ENCODE assay signal across 8 cellular contexts in genomic region chr18:12657849-12658829, GRCh38. TPM values are rescaled to one million over a fixed set of nuclear protein-coding genes. Genes with fewer than 3 reads are reported as not detected.
DNase-seq lines count a peak whose midpoint lies in the region; ATAC-seq and TF ChIP-seq lines count a peak whose summit lies in the region.

SPIRE1 (minus strand) TSS chr18:12658107; CDS start chr18:12657866, 241 bp downstream.

- peak; percentile 79 to 84 for TF ChIP-seq POLR2A in gastrocnemius medialis (IDR thresholded peaks at IDR 0.05)

- dilution Hi-C loops in mammary epithelial cell (cut with HindIII; ENCODE audit: low sequenced_read_pairs) = no loop called here

- TF ChIP-seq CTCF in mammary epithelial cell (conservative IDR thresholded peaks at IDR 0.05 in 1 of 2, IDR thresholded peaks at IDR 0.05 in 1 of 2; ENCODE audit: extremely low read depth in 1 of 2, insufficient read depth in 1 of 2, low read depth in 1 of 2, low read length in 2 of 2) (peak in 1 of 2 donors; percentile 16), gastrocnemius medialis (IDR thresholded peaks at IDR 0.05 in 4 of 5, conservative IDR thresholded peaks at IDR 0.05 in 1 of 5) (peak in 1 of 5 experiments; percentile 25)

- peaks cover 42% of the 10 kb centered on the region for H3K79me2 ChIP-seq in mammary epithelial cell (ENCODE audit: insufficient read depth, low read length)

- in situ Hi-C loops in mammary epithelial cell (cut with MboI; ENCODE audit: low sequenced_read_pairs in 2 of 2) = loop anchor here in 1 of 2 donors (10.0 kb wide), 1 partner anchor 263 kb away; no protein-coding TSS in a partner anchor
- in situ Hi-C loops in gastrocnemius medialis (cut with MboI; ENCODE audit: low sequenced_read_pairs in 4 of 4) = no loop called here

- DNase-seq in EH (ENCODE audit: low read depth) (peak; percentile 83), T-helper 9 cell (peak; percentile 30), mammary epithelial cell (peak; percentile 64), iPS-NIHi11 (ENCODE audit: low spot score) (peak; percentile 83), gastrocnemius medialis (peak; percentile 67 to 75), foreskin melanocyte (no peak)
- DNase-seq in Jurkat, Clone E6-1 (ENCODE audit: low read depth, low spot score) = no peak

- H3K4me1 ChIP-seq in mammary epithelial cell (ENCODE audit: insufficient read depth, low read length) = peaks cover 4% of the 10 kb centered on the region
- H3K4me1 ChIP-seq in gastrocnemius medialis = peaks cover 0 to 16% of the 10 kb centered on the region in 2 donors

- peak; percentile 63 for ATAC-seq in GM21529 (IDR thresholded peaks at IDR 0.05; ENCODE audit: unreplicated experiment)
- ATAC-seq in gastrocnemius medialis = peak; percentile 81 to 88

- H3K27me3 ChIP-seq in mammary epithelial cell (ENCODE audit: insufficient read depth, low read length) = no peaks in the 10 kb centered on the region
- no peaks in the 10 kb centered on the region for H3K27me3 ChIP-seq in gastrocnemius medialis

- H3K27ac ChIP-seq in mammary epithelial cell (ENCODE audit: insufficient read depth, low read depth, low read length) (peak within 1 kb of the TSS; percentile 68), gastrocnemius medialis (peak within 1 kb of the TSS; percentile 88 to 99 (median 94))

- peak within 1 kb of the TSS; percentile 92 for H3K4me2 ChIP-seq in mammary epithelial cell (ENCODE audit: insufficient read depth, low read depth, low read length)

- intact Hi-C loops in mammary epithelial cell (cut with micrococcal nuclease) = loop anchor here (1.0 to 5.0 kb wide), 8 partner anchors 51 to 381 kb away; partner anchors contain the start of gene AFG3L2
- intact Hi-C loops in gastrocnemius medialis (cut with DNase I; ENCODE audit: low total_unique reads) = loop anchor here (1.0 to 5.0 kb wide), 7 partner anchors 117 to 386 kb away; partner anchors contain the start of genes AFG3L2, PRELID3A, PTPN2 and SEH1L

- H4K20me1 ChIP-seq in mammary epithelial cell (ENCODE audit: insufficient read depth, low read length) = no peaks in the 10 kb centered on the region

- peak within 1 kb of the TSS; percentile 83 for H3K9ac ChIP-seq in mammary epithelial cell (ENCODE audit: insufficient read depth, low read length)

- CTCF ChIA-PET in mammary epithelial cell (lab: Charles Lee; ENCODE audit: low non-redundant PET) = interaction anchor here (0.6 to 0.7 kb wide), 2 partner anchors 20 to 267 kb away, joined by 3 read pairs; no protein-coding TSS in a partner anchor

- no peaks in the 10 kb centered on the region for H3K36me3 ChIP-seq in mammary epithelial cell (ENCODE audit: insufficient read depth, low read length)
- H3K36me3 ChIP-seq in gastrocnemius medialis = no peaks in the 10 kb centered on the region

- 0% methylated on average over 17 of the region's 125 CpGs for WGBS in mammary epithelial cell (ENCODE audit: low coverage, missing lambda C conversion rate)

- no TSS peak for BruUV-seq in mammary epithelial cell (replicated peaks; lab: Mats Ljungman, UMichigan)

- H3K4me3 ChIP-seq in Jurkat, Clone E6-1 (ENCODE audit: low read length) = peak within 1 kb of the TSS; percentile 36
- H3K4me3 ChIP-seq in mammary epithelial cell (replicated peaks in 1 of 3; ENCODE audit: insufficient read depth in 1 of 3, low read depth in 2 of 3, low read length in 3 of 3) (peak within 1 kb of the TSS; percentile 68 to 86 (median 82)), gastrocnemius medialis (peak within 1 kb of the TSS; percentile 72 to 96 (median 80))

- H2AFZ ChIP-seq in mammary epithelial cell (ENCODE audit: low read depth, low read length) = peak within 1 kb of the TSS; percentile 99

- H3K9me3 ChIP-seq in mammary epithelial cell (replicated peaks; ENCODE audit: insufficient read depth, low read length) (no peaks in the 10 kb centered on the region), gastrocnemius medialis (no peaks in the 10 kb centered on the region)

RNA-seq across cellular contexts. Expression of gene SPIRE1, which starts in this region (rescaled TPM):
- polyA plus RNA-seq in Jurkat, Clone E6-1 (2012; ENCODE audit: insufficient read depth, insufficient read length) = 3.3 TPM
- total RNA-seq in mammary epithelial cell (10 to 100 TPM; 49.3 to 63.8 TPM), gastrocnemius medialis (10 to 100 TPM; 48.3 to 82.7 (median 55.1) TPM)
- 14.3 TPM for polyA plus RNA-seq in mammary epithelial cell
- polyA minus RNA-seq in mammary epithelial cell = 32.5 TPM

Comparison
In these comparisons a context has a peak if more than half of its experiments do, and no peak if none do; other contexts are left out.
1. DNase-seq: peak in EH (single experiment), T-helper 9 cell (single experiment), mammary epithelial cell (single experiment), iPS-NIHi11 (single experiment) and gastrocnemius medialis (2 of 2); none in Jurkat, Clone E6-1 (single experiment) and foreskin melanocyte (single experiment).
2. Peak in every context shown above with its lines, with median percentiles within 50 percentile points of each other: H3K4me3 ChIP-seq.